1 cellular context compared by ENCODE assay signal in the genomic region with DNA sequence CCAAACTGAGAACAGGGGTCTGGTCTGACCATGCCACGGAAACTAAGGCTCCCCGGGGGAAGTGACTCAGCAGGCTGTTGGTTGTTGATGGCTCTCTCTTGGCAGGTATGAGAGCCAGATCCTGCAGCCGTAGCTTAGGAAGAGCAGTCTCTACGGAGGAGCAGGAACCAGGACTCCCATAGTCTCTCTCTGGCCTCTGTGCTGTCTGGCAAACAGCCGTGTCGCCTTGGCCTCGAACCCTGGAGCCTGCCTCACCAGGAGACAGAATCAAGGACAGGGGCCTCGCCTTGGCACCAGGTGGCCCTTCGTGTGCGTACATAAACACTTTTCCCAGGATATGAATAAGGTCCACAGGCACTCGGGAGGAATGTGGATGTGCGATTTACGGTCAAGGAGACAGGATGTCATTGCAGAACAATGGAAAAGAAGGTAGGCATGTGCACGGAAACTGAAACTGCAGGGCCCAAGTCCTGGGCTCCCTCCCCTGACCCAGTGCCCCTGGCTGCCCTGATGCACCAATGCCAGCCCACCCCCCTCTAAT.
TF ChIP-seq lines count a peak whose summit lies in the region.

No MANE protein-coding gene starts in this region.

TF ChIP-seq in HepG2, 621 proteins besides CTCF, POLR2A, EP300 and RAD21 (continued from another document):
- TF ChIP-seq ATF1 (CRISPR knock-in tag; IDR thresholded peaks at IDR 0.05) (no peak), ZNF547 (CRISPR knock-in tag; IDR thresholded peaks at IDR 0.05) (no peak), ZNF775 (CRISPR knock-in tag; IDR thresholded peaks at IDR 0.05; ENCODE audit: borderline replicate concordance) (no peak), SNAPC2 (CRISPR knock-in tag; IDR thresholded peaks at IDR 0.05) (no peak), MATR3 (CRISPR knock-in tag; IDR thresholded peaks at IDR 0.05) (no peak), SOX5 (CRISPR knock-in tag; IDR thresholded peaks at IDR 0.05; ENCODE audit: borderline replicate concordance) (peak; percentile 56; the same call in 1 of the 2 replicates), GLI4 (CRISPR knock-in tag; IDR thresholded peaks at IDR 0.05; ENCODE audit: borderline replicate concordance) (no peak), TEAD3 (CRISPR knock-in tag; optimal IDR thresholded peaks at IDR 0.05; ENCODE audit: borderline replicate concordance) (peak; percentile 56), ZNF20 (CRISPR knock-in tag; IDR thresholded peaks at IDR 0.05) (no peak), ZNF431 (CRISPR knock-in tag; IDR thresholded peaks at IDR 0.05; ENCODE audit: borderline replicate concordance, low read depth) (no peak), SAP130 (CRISPR knock-in tag; IDR thresholded peaks at IDR 0.05; ENCODE audit: low read depth) (0 out of 2 replicates have a peak, but pooled peaks have one; percentile 10), RARA (CRISPR knock-in tag; IDR thresholded peaks at IDR 0.05) (peak; percentile 52), ZNF652 (CRISPR knock-in tag; IDR thresholded peaks at IDR 0.05; ENCODE audit: borderline replicate concordance, low read depth) (no peak), SOX13 (IDR thresholded peaks at IDR 0.05) (no peak), SOX13 (CRISPR knock-in tag; conservative IDR thresholded peaks at IDR 0.05 in 1 of 2, IDR thresholded peaks at IDR 0.05 in 1 of 2) (peak in 1 of 2 experiments; percentile 20; a peak in 1 of 4 replicates), KLF6 (CRISPR knock-in tag; IDR thresholded peaks at IDR 0.05) (no peak), MIER3 (CRISPR knock-in tag; IDR thresholded peaks at IDR 0.05; ENCODE audit: borderline replicate concordance) (no peak), ZNF180 (CRISPR knock-in tag; IDR thresholded peaks at IDR 0.05; ENCODE audit: borderline replicate concordance, low read depth) (no peak), AKAP8 (CRISPR knock-in tag; IDR thresholded peaks at IDR 0.05) (no peak), SNAI1 (CRISPR knock-in tag; IDR thresholded peaks at IDR 0.05; ENCODE audit: borderline replicate concordance) (no peak), JUND (CRISPR knock-in tag; IDR thresholded peaks at IDR 0.05) (no peak), ZSCAN29 (CRISPR knock-in tag; conservative IDR thresholded peaks at IDR 0.05) (no peak), ZBTB3 (CRISPR knock-in tag; IDR thresholded peaks at IDR 0.05; ENCODE audit: borderline replicate concordance, low read depth) (no peak), PHF5A (CRISPR knock-in tag; IDR thresholded peaks at IDR 0.05; ENCODE audit: low read depth, unreplicated experiment) (no peak), HNRNPH1 (optimal IDR thresholded peaks at IDR 0.05; ENCODE audit: low read depth, low read length) (no peak), NR2F6 (IDR thresholded peaks at IDR 0.05) (no peak), NR2F6 (CRISPR knock-in tag; IDR thresholded peaks at IDR 0.05) (no peak), TFDP2 (CRISPR knock-in tag; IDR thresholded peaks at IDR 0.05) (no peak), NFE2L2 (IDR thresholded peaks at IDR 0.05; ENCODE audit: low read length) (no peak), ZNF512 (CRISPR knock-in tag; IDR thresholded peaks at IDR 0.05) (no peak)
- TF ChIP-seq, protein P1, sequence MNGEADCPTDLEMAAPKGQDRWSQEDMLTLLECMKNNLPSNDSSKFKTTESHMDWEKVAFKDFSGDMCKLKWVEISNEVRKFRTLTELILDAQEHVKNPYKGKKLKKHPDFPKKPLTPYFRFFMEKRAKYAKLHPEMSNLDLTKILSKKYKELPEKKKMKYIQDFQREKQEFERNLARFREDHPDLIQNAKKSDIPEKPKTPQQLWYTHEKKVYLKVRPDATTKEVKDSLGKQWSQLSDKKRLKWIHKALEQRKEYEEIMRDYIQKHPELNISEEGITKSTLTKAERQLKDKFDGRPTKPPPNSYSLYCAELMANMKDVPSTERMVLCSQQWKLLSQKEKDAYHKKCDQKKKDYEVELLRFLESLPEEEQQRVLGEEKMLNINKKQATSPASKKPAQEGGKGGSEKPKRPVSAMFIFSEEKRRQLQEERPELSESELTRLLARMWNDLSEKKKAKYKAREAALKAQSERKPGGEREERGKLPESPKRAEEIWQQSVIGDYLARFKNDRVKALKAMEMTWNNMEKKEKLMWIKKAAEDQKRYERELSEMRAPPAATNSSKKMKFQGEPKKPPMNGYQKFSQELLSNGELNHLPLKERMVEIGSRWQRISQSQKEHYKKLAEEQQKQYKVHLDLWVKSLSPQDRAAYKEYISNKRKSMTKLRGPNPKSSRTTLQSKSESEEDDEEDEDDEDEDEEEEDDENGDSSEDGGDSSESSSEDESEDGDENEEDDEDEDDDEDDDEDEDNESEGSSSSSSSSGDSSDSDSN (CRISPR knock-in tag; IDR thresholded peaks at IDR 0.05), result no peak
- TF ChIP-seq, protein P2, sequence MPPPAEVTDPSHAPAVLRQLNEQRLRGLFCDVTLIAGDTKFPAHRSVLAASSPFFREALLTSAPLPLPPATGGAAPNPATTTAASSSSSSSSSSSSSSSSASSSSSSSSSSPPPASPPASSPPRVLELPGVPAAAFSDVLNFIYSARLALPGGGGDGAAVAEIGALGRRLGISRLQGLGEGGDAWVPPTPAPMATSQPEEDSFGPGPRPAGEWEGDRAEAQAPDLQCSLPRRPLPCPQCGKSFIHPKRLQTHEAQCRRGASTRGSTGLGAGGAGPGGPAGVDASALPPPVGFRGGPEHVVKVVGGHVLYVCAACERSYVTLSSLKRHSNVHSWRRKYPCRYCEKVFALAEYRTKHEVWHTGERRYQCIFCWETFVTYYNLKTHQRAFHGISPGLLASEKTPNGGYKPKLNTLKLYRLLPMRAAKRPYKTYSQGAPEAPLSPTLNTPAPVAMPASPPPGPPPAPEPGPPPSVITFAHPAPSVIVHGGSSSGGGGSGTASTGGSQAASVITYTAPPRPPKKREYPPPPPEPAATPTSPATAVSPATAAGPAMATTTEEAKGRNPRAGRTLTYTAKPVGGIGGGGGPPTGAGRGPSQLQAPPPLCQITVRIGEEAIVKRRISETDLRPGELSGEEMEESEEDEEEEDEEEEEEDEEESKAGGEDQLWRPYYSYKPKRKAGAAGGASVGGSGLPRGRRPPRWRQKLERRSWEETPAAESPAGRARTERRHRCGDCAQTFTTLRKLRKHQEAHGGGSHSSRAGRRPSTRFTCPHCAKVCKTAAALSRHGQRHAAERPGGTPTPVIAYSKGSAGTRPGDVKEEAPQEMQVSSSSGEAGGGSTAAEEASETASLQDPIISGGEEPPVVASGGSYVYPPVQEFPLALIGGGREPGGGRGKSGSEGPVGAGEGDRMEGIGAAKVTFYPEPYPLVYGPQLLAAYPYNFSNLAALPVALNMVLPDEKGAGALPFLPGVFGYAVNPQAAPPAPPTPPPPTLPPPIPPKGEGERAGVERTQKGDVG (CRISPR knock-in tag; IDR thresholded peaks at IDR 0.05; ENCODE audit: borderline replicate concordance), result no peak
- TF ChIP-seq, protein P3, sequence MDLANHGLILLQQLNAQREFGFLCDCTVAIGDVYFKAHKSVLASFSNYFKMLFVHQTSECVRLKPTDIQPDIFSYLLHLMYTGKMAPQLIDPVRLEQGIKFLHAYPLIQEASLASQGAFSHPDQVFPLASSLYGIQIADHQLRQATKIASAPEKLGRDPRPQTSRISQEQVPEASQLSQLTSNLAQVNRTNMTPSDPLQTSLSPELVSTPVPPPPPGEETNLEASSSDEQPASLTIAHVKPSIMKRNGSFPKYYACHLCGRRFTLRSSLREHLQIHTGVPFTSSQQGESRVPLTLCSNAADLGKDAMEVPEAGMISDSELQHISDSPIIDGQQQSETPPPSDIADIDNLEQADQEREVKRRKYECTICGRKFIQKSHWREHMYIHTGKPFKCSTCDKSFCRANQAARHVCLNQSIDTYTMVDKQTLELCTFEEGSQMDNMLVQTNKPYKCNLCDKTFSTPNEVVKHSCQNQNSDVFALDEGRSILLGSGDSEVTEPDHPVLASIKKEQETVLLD (CRISPR knock-in tag; IDR thresholded peaks at IDR 0.05; ENCODE audit: low read depth), result no peak
- TF ChIP-seq, protein P4, sequence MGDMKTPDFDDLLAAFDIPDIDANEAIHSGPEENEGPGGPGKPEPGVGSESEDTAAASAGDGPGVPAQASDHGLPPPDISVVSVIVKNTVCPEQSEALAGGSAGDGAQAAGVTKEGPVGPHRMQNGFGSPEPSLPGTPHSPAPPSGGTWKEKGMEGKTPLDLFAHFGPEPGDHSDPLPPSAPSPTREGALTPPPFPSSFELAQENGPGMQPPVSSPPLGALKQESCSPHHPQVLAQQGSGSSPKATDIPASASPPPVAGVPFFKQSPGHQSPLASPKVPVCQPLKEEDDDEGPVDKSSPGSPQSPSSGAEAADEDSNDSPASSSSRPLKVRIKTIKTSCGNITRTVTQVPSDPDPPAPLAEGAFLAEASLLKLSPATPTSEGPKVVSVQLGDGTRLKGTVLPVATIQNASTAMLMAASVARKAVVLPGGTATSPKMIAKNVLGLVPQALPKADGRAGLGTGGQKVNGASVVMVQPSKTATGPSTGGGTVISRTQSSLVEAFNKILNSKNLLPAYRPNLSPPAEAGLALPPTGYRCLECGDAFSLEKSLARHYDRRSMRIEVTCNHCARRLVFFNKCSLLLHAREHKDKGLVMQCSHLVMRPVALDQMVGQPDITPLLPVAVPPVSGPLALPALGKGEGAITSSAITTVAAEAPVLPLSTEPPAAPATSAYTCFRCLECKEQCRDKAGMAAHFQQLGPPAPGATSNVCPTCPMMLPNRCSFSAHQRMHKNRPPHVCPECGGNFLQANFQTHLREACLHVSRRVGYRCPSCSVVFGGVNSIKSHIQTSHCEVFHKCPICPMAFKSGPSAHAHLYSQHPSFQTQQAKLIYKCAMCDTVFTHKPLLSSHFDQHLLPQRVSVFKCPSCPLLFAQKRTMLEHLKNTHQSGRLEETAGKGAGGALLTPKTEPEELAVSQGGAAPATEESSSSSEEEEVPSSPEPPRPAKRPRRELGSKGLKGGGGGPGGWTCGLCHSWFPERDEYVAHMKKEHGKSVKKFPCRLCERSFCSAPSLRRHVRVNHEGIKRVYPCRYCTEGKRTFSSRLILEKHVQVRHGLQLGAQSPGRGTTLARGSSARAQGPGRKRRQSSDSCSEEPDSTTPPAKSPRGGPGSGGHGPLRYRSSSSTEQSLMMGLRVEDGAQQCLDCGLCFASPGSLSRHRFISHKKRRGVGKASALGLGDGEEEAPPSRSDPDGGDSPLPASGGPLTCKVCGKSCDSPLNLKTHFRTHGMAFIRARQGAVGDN (CRISPR knock-in tag; IDR thresholded peaks at IDR 0.05), result peak; percentile 36
TF ChIP-seq in HepG2: peak in this region for 7.
